ENCODE assay signal across 10 cellular contexts in genomic region chr14:101812071-101812470, GRCh38. TPM values are rescaled to one million over a fixed set of nuclear protein-coding genes. Genes with fewer than 3 reads are reported as not detected.
DNase-seq lines count a peak whose midpoint lies in the region; ATAC-seq, FAIRE-seq and TF ChIP-seq lines count a peak whose summit lies in the region.
"Had no signal": no experiment of that assay in that cellular context is flagged by ENCODE, and none has a peak within 500 bp of the region (broad histone marks: within the 10 kb centered on the region; RNA-seq: fewer than 3 reads in every experiment).

No MANE protein-coding gene starts in this region.

- ATAC-seq in CD4-positive, CD25-positive, alpha-beta regulatory T cell (ENCODE audit: low read depth in 2 of 2) = no peak
- ATAC-seq in HG03571 (IDR thresholded peaks at IDR 0.05; ENCODE audit: unreplicated experiment) = no peak

- H3K9me3 Mint-ChIP-seq in CD4-positive, CD25-positive, alpha-beta regulatory T cell = peaks cover 0 to 1% (median 0%) of the 10 kb centered on the region in 7 donors

- H2AFZ ChIP-seq in Loucy (ENCODE audit: low read length) = no peak overlapping the region

- no peaks in the 10 kb centered on the region for H3K9me2 ChIP-seq in Loucy (replicated peaks; ENCODE audit: low read depth, low read length)

- H3K36me3 ChIP-seq in CD4-positive, CD25-positive, alpha-beta regulatory T cell (ENCODE audit: control insufficient read depth, insufficient read depth, low read length) = peaks cover 9% of the 10 kb centered on the region
- H3K36me3 ChIP-seq in Loucy (ENCODE audit: insufficient read depth, low read length) = no peaks in the 10 kb centered on the region; the same call in 1 of the 2 replicates
- H3K36me3 ChIP-seq in neutrophil = peaks cover 12% of the 10 kb centered on the region

- H4K20me1 ChIP-seq in Loucy (ENCODE audit: insufficient read depth, low read length, poor library complexity, severe bottlenecking) = peaks cover 52% of the 10 kb centered on the region

- no peak for DNase-seq in CD4-positive, CD25-positive, alpha-beta regulatory T cell
- no peak for DNase-seq in HTR-8/SVneo (ENCODE audit: insufficient read length, low spot score)
- no peak for DNase-seq in NCI-H510A (lab: John Stamatoyannopoulos, UW)
- no peak for DNase-seq in NCI-H774 (lab: John Stamatoyannopoulos, UW)
- DNase-seq: NCI-H82 had no signal

- peak overlapping the region; percentile 99 for H3K4me2 ChIP-seq in Loucy (ENCODE audit: low read depth, low read length, poor library complexity, severe bottlenecking)

- H3K9ac ChIP-seq in Loucy (ENCODE audit: low read depth, low read length, poor library complexity, severe bottlenecking) = peak overlapping the region; percentile 98

- H3K27me3 ChIP-seq in CD4-positive, CD25-positive, alpha-beta regulatory T cell (ENCODE audit: control insufficient read depth, insufficient read depth, low read length) = no peaks in the 10 kb centered on the region
- H3K27me3 ChIP-seq in Loucy (ENCODE audit: insufficient read depth, low read length, poor library complexity, severe bottlenecking) (no peaks in the 10 kb centered on the region), neutrophil (no peaks in the 10 kb centered on the region)

- H3K27ac ChIP-seq in CD4-positive, CD25-positive, alpha-beta regulatory T cell (ENCODE audit: insufficient read depth, low read length, poor library complexity, severe bottlenecking) = peak overlapping the region; percentile 100
- H3K27ac ChIP-seq in cingulate gyrus (ENCODE audit: low read depth, low read length) = peak overlapping the region; percentile 10
- peak overlapping the region; percentile 89 for H3K27ac ChIP-seq in neutrophil

- H3K4me3 Mint-ChIP-seq in CD4-positive, CD25-positive, alpha-beta regulatory T cell = peak overlapping the region; percentile 95 to 97 (median 96)

- peaks cover 8% of the 10 kb centered on the region for H3K27me3 Mint-ChIP-seq in CD4-positive, CD25-positive, alpha-beta regulatory T cell

- peaks cover 74% of the 10 kb centered on the region for H3K4me1 ChIP-seq in CD4-positive, CD25-positive, alpha-beta regulatory T cell (ENCODE audit: control insufficient read depth, insufficient read depth, low read length, poor library complexity, severe bottlenecking)
- H3K4me1 ChIP-seq in Loucy (ENCODE audit: insufficient read depth, low read length, poor library complexity, severe bottlenecking) (peaks cover 71% of the 10 kb centered on the region), neutrophil (ENCODE audit: control insufficient read depth in 1 of 2, insufficient read depth in 1 of 2, low read depth in 1 of 2, low read length in 1 of 2) (peaks cover 19 to 20% of the 10 kb centered on the region in 2 experiments)

- H3K9me3 ChIP-seq in CD4-positive, CD25-positive, alpha-beta regulatory T cell (ENCODE audit: control insufficient read depth in 2 of 2, low read length in 2 of 2) = no peaks in the 10 kb centered on the region
- H3K9me3 ChIP-seq in Loucy (ENCODE audit: insufficient read depth, low read depth, low read length) (no peaks in the 10 kb centered on the region), neutrophil (no peaks in the 10 kb centered on the region)

- peaks cover 35 to 75% (median 56%) of the 10 kb centered on the region in 4 donors for H3K4me1 Mint-ChIP-seq in CD4-positive, CD25-positive, alpha-beta regulatory T cell

- H3K79me2 ChIP-seq in Loucy (ENCODE audit: insufficient read depth, low read length) = peaks cover 70% of the 10 kb centered on the region

- peak overlapping the region; percentile 91 for H3K4me3 ChIP-seq in CD4-positive, CD25-positive, alpha-beta regulatory T cell (ENCODE audit: low read depth, low read length)
- H3K4me3 ChIP-seq in Loucy (ENCODE audit: low read length, poor library complexity, severe bottlenecking) = peak overlapping the region; percentile 96
- H3K4me3 ChIP-seq in neutrophil (ENCODE audit: low read depth in 1 of 2, low read length in 1 of 2) = no peak overlapping the region

- H3K36me3 Mint-ChIP-seq in CD4-positive, CD25-positive, alpha-beta regulatory T cell = peaks cover 35% of the 10 kb centered on the region

- 0 out of 2 replicates have a peak, but pooled peaks have one; percentile 16 for TF ChIP-seq CTCF in Loucy (conservative IDR thresholded peaks at IDR 0.05; ENCODE audit: low read length)
- TF ChIP-seq CTCF in neutrophil (IDR thresholded peaks at IDR 0.05) = no peak

- H3F3A ChIP-seq in Loucy (ENCODE audit: low read depth) = peaks cover 7% of the 10 kb centered on the region

- peak overlapping the region; percentile 99 to 100 (median 99) for H3K27ac Mint-ChIP-seq in CD4-positive, CD25-positive, alpha-beta regulatory T cell

- no peak for FAIRE-seq in HTR-8/SVneo (lab: Jason Lieb, UNC)
- FAIRE-seq: endometrium had no signal

RNA-seq across cellular contexts. Expression of gene PPP2R5C, which starts 50.6 kb away (rescaled TPM):
- total RNA-seq in CD4-positive, CD25-positive, alpha-beta regulatory T cell = 650 TPM
- polyA plus RNA-seq in CD4-positive, CD25-positive, alpha-beta regulatory T cell = 100 to 1,000 TPM; 244 to 294 (median 270) TPM

Comparison
In these comparisons a context has a peak if more than half of its experiments do, and no peak if none do; other contexts are left out.
1. H3K27ac ChIP-seq: peak in every context shown above with its lines; median percentile 100 in CD4-positive, CD25-positive, alpha-beta regulatory T cell; 89 in neutrophil; 10 in cingulate gyrus.
2. H3K4me3 ChIP-seq: peak in CD4-positive, CD25-positive, alpha-beta regulatory T cell (single experiment) and Loucy (single experiment); none in neutrophil (0 of 2).